25 cellular contexts compared by ENCODE assay signal in genomic region chr20:61934716-61935530, GRCh38.
A peak's percentile ranks its signal among the peaks of the same experiment; 100 is the strongest.
DNase-seq lines count a peak whose midpoint lies in the region; ATAC-seq, FAIRE-seq and TF ChIP-seq lines count a peak whose summit lies in the region.
"Had no signal": no experiment of that assay in that cellular context is flagged by ENCODE, and none has a peak within 500 bp of the region (broad histone marks: within the 10 kb centered on the region; RNA-seq: fewer than 3 reads in every experiment).

No MANE protein-coding gene starts in this region.

- H3K36me3 ChIP-seq in heart right ventricle (no peaks in the 10 kb centered on the region), mucosa of descending colon (ENCODE audit: low read depth) (no peaks in the 10 kb centered on the region)
- H3K36me3 ChIP-seq: prostate gland had no signal

- H3K4me1 ChIP-seq in heart right ventricle (no peaks in the 10 kb centered on the region), mucosa of descending colon (ENCODE audit: low read depth) (no peaks in the 10 kb centered on the region)
- H3K4me1 ChIP-seq: prostate gland, testis had no signal

- no peak for TF ChIP-seq CTCF in heart right ventricle (IDR thresholded peaks at IDR 0.05)
- TF ChIP-seq CTCF in chondrocyte (IDR thresholded peaks at IDR 0.05) = no peak
- no peak for TF ChIP-seq CTCF in mucosa of descending colon (IDR thresholded peaks at IDR 0.05)

- DNase-seq in cardiac septum (ENCODE audit: low spot score) (peak; percentile 35), heart right ventricle (no peak), chondrocyte (ENCODE audit: low spot score) (peak; percentile 75), mucosa of descending colon (peak in 2 of 3 donors; percentile 7 to 29), urothelium cell line (ENCODE audit: low spot score) (no peak), HUDEP-2 (lab: John Stamatoyannopoulos, UW; ENCODE audit: unreplicated experiment in 76 of 76) (no peak)
- DNase-seq: activated CD8-positive, alpha-beta T cell treated with anti-CD3 and anti-CD28 coated beads, Interleukin-2, amount 10 ng/mL, durations not matched to agents 7 days and 5 days; activated T-cell treated with anti-CD3 and anti-CD28 coated beads, Interleukin-2, amount 50 U/mL, for 72 hours; CD4-positive, alpha-beta memory T cell; effector CD8-positive, alpha-beta T cell; Kasumi-1; mesenchymal stem cell; NCI-H1092 treated with DMSO at 0.1 percent for 48 hours; NCI-H2107; NCI-H526; SHP77; T-helper 1 cell; testis had no signal

- H3K27ac ChIP-seq in heart right ventricle = no peak overlapping the region
- H3K27ac ChIP-seq: prostate gland, testis, VCaP had no signal

- intact Hi-C loops in cardiac septum (cut with DNase I) = no loop called here
- intact Hi-C loops in heart right ventricle (cut with DNase I) = no loop called here
- intact Hi-C loops in mucosa of descending colon (cut with DNase I, micrococcal nuclease) = no loop called here

- no peak overlapping the region for H3K27ac Mint-ChIP-seq in chondrocyte (ENCODE audit: unreplicated experiment)
- H3K27ac Mint-ChIP-seq: activated CD8-positive, alpha-beta T cell treated with anti-CD3 and anti-CD28 coated beads, Interleukin-2, amount 10 ng/mL, durations not matched to agents 7 days and 5 days; activated T-cell treated with anti-CD3 and anti-CD28 coated beads, Interleukin-2, amount 50 U/mL, for 72 hours; CD4-positive, alpha-beta memory T cell; natural killer cell treated with Interleukin-12 subunit alpha and Interleukin-12 subunit beta and Interleukin-15 and Interleukin-18, amount 100 ng/mL, for 72 hours had no signal

- no peak overlapping the region for H3K4me3 ChIP-seq in heart right ventricle
- no peak overlapping the region for H3K4me3 ChIP-seq in mucosa of descending colon
- H3K4me3 ChIP-seq: prostate gland, testis had no signal

- WGBS in heart right ventricle, 2 donors = 47 to 51% methylated on average over 24 of the region's 24 CpGs

- peaks cover 1% of the 10 kb centered on the region for H3K27me3 Mint-ChIP-seq in chondrocyte (ENCODE audit: low read depth)
- H3K27me3 Mint-ChIP-seq: natural killer cell treated with Interleukin-12 subunit alpha and Interleukin-12 subunit beta and Interleukin-15 and Interleukin-18, amount 100 ng/mL, for 72 hours had no signal

- FAIRE-seq in urothelium cell line (lab: Jason Lieb, UNC) = no peak
- FAIRE-seq: islet of Langerhans had no signal

- H3K9me3 Mint-ChIP-seq in chondrocyte (ENCODE audit: low read depth) = no peaks in the 10 kb centered on the region
- H3K9me3 Mint-ChIP-seq: activated T-cell treated with anti-CD3 and anti-CD28 coated beads, Interleukin-2, amount 50 U/mL, for 72 hours; CD4-positive, alpha-beta memory T cell; central memory CD8-positive, alpha-beta T cell; natural killer cell treated with Interleukin-12 subunit alpha and Interleukin-12 subunit beta and Interleukin-15 and Interleukin-18, amount 100 ng/mL, for 72 hours had no signal

- peaks cover 2% of the 10 kb centered on the region for H3K36me3 Mint-ChIP-seq in chondrocyte (ENCODE audit: low read depth)
- H3K36me3 Mint-ChIP-seq: CD4-positive, alpha-beta memory T cell; natural killer cell treated with Interleukin-12 subunit alpha and Interleukin-12 subunit beta and Interleukin-15 and Interleukin-18, amount 100 ng/mL, for 72 hours had no signal

- H3K4me1 Mint-ChIP-seq in chondrocyte (ENCODE audit: low read depth) = no peaks in the 10 kb centered on the region
- H3K4me1 Mint-ChIP-seq: central memory CD8-positive, alpha-beta T cell had no signal

- ATAC-seq in heart right ventricle (no peak), mucosa of descending colon (no peak), HG03565 (IDR thresholded peaks at IDR 0.05; ENCODE audit: unreplicated experiment) (no peak), HG02884 (IDR thresholded peaks at IDR 0.05; ENCODE audit: unreplicated experiment) (no peak)
- ATAC-seq: activated CD8-positive, alpha-beta T cell treated with anti-CD3 and anti-CD28 coated beads, Interleukin-2, amount 10 ng/mL, durations not matched to agents 7 days and 5 days; activated T-cell treated with anti-CD3 and anti-CD28 coated beads, Interleukin-2, amount 50 U/mL, for 72 hours; natural killer cell treated with Interleukin-12 subunit alpha and Interleukin-12 subunit beta and Interleukin-15 and Interleukin-18, amount 100 ng/mL, for 72 hours had no signal

- H3K27me3 ChIP-seq in heart right ventricle = peaks cover 0 to 49% (median 16%) of the 10 kb centered on the region in 7 donors
- H3K27me3 ChIP-seq: testis had no signal

- no peak overlapping the region for H3K4me3 Mint-ChIP-seq in chondrocyte (ENCODE audit: unreplicated experiment)
- H3K4me3 Mint-ChIP-seq: activated CD8-positive, alpha-beta T cell treated with anti-CD3 and anti-CD28 coated beads, Interleukin-2, amount 10 ng/mL, durations not matched to agents 7 days and 5 days; activated T-cell treated with anti-CD3 and anti-CD28 coated beads, Interleukin-2, amount 50 U/mL, for 72 hours; CD4-positive, alpha-beta memory T cell; central memory CD8-positive, alpha-beta T cell; natural killer cell treated with Interleukin-12 subunit alpha and Interleukin-12 subunit beta and Interleukin-15 and Interleukin-18, amount 100 ng/mL, for 72 hours had no signal

- H3K9me3 ChIP-seq in heart right ventricle (no peaks in the 10 kb centered on the region), mucosa of descending colon (no peaks in the 10 kb centered on the region)
- H3K9me3 ChIP-seq: prostate gland, testis had no signal

Comparison
In these comparisons a context has a peak if more than half of its experiments do, and no peak if none do; other contexts are left out.
1. DNase-seq: peak in cardiac septum (single experiment), chondrocyte (single experiment) and mucosa of descending colon (2 of 3); none in heart right ventricle (0 of 2), urothelium cell line (single experiment) and HUDEP-2 (0 of 76).